In genomic region chr20:32235331-32236047, GRCh38 we compare ENCODE assay signal across 19 cellular contexts. TPM values are rescaled to one million over a fixed set of nuclear protein-coding genes. Genes with fewer than 3 reads are reported as not detected.
DNase-seq lines count a peak whose midpoint lies in the region; ATAC-seq, FAIRE-seq and TF ChIP-seq lines count a peak whose summit lies in the region.
"Had no signal": no experiment of that assay in that cellular context is flagged by ENCODE, and none has a peak within 500 bp of the region (broad histone marks: within the 10 kb centered on the region; RNA-seq: fewer than 3 reads in every experiment).

No MANE protein-coding gene starts in this region.

- peaks cover 30 to 50% of the 10 kb centered on the region in 2 donors for H3K36me3 Mint-ChIP-seq in CD4-positive, alpha-beta memory T cell
- peaks cover 13% of the 10 kb centered on the region for H3K36me3 Mint-ChIP-seq in effector memory CD8-positive, alpha-beta T cell (ENCODE audit: insufficient read depth)

- no peak overlapping the region for H3K27ac ChIP-seq in CD4-positive, alpha-beta memory T cell (ENCODE audit: low read depth, low read length)
- H3K27ac ChIP-seq in RWPE1 (peak overlapping the region; percentile 43), pancreas (peak overlapping the region in 1 of 4 donors; percentile 15)
- H3K27ac ChIP-seq: esophagus muscularis mucosa, heart left ventricle had no signal

- intact Hi-C loops in CD4-positive, alpha-beta memory T cell (cut with micrococcal nuclease), result no loop called here
- intact Hi-C loops in pancreas (cut with DNase I), result no loop called here

- peak overlapping the region in 1 of 8 donors; percentile 21 for H3K4me3 Mint-ChIP-seq in CD4-positive, alpha-beta memory T cell
- H3K4me3 Mint-ChIP-seq in effector memory CD8-positive, alpha-beta T cell, result no peak overlapping the region
- H3K4me3 Mint-ChIP-seq: B cell had no signal

- H3K27me3 Mint-ChIP-seq in CD4-positive, alpha-beta memory T cell, result no peaks in the 10 kb centered on the region
- H3K27me3 Mint-ChIP-seq in effector memory CD8-positive, alpha-beta T cell, result no peaks in the 10 kb centered on the region
- H3K27me3 Mint-ChIP-seq: B cell had no signal

- FAIRE-seq in pancreas (lab: Jason Lieb, UNC), result no peak
- FAIRE-seq: astrocyte had no signal

- POLR2A ChIA-PET in CD4-positive, alpha-beta memory T cell (lab: Charles Lee; ENCODE audit: partially characterized antibody), result no interaction called here
- POLR2A ChIA-PET in RWPE1 (lab: Yijun Ruan, JAX; ENCODE audit: low non-redundant PET), result no interaction called here

- peaks cover 22% of the 10 kb centered on the region for H3K4me1 ChIP-seq in CD4-positive, alpha-beta memory T cell (ENCODE audit: insufficient read depth, low read length)
- H3K4me1 ChIP-seq in pancreas, result peaks cover 6 to 8% (median 6%) of the 10 kb centered on the region in 3 donors

- no peaks in the 10 kb centered on the region for H3K9me3 ChIP-seq in CD4-positive, alpha-beta memory T cell (ENCODE audit: control insufficient read depth in 1 of 2, low read length in 2 of 2)
- H3K9me3 ChIP-seq in pancreas, result no peaks in the 10 kb centered on the region
- H3K9me3 ChIP-seq: esophagus muscularis mucosa, heart left ventricle had no signal

- ATAC-seq in effector memory CD8-positive, alpha-beta T cell (replicated peaks), result no peak
- ATAC-seq in pancreas (peak in 3 of 4 donors; percentile 47 to 62 (median 57)), GM21528 (IDR thresholded peaks at IDR 0.05; ENCODE audit: low FRiP score, unreplicated experiment) (no peak), HG03108 (IDR thresholded peaks at IDR 0.05; ENCODE audit: unreplicated experiment) (no peak), GM19023 (IDR thresholded peaks at IDR 0.05; ENCODE audit: unreplicated experiment) (no peak)
- ATAC-seq: heart left ventricle had no signal

- peaks cover 20 to 43% (median 32%) of the 10 kb centered on the region in 4 donors for H3K4me1 Mint-ChIP-seq in CD4-positive, alpha-beta memory T cell
- H3K4me1 Mint-ChIP-seq in effector memory CD8-positive, alpha-beta T cell (ENCODE audit: low read depth in 2 of 2), result peaks cover 17 to 26% of the 10 kb centered on the region in 2 donors

- CTCF ChIA-PET in CD4-positive, alpha-beta memory T cell (lab: Charles Lee; ENCODE audit: partially characterized antibody), result no interaction called here
- CTCF ChIA-PET in RWPE1 (lab: Yijun Ruan, JAX), result interaction anchor here (0.6 to 1.0 kb wide), 3 partner anchors 10 to 1558 kb away, joined by 3 to 5 read pairs (median 3); no protein-coding TSS in a partner anchor

- H3K4me3 ChIP-seq in CD4-positive, alpha-beta memory T cell (ENCODE audit: low read length in 2 of 2), result no peak overlapping the region
- H3K4me3 ChIP-seq in pancreas, result no peak overlapping the region
- H3K4me3 ChIP-seq: esophagus muscularis mucosa, heart left ventricle had no signal

- WGBS in pancreas, 2 donors, result 36% methylated on average over 6 of the region's 6 CpGs

- peak overlapping the region in 6 of 7 donors; percentile 68 to 89 (median 82) for H3K27ac Mint-ChIP-seq in CD4-positive, alpha-beta memory T cell
- peak overlapping the region; percentile 74 to 90 for H3K27ac Mint-ChIP-seq in effector memory CD8-positive, alpha-beta T cell
- H3K27ac Mint-ChIP-seq: B cell had no signal

- H3K36me3 ChIP-seq in CD4-positive, alpha-beta memory T cell (ENCODE audit: insufficient read depth, low read length), result peaks cover 29% of the 10 kb centered on the region
- peaks cover 0 to 19% (median 0%) of the 10 kb centered on the region in 3 donors for H3K36me3 ChIP-seq in pancreas

- DNase-seq in CD4-positive, alpha-beta memory T cell, result no peak
- DNase-seq in RWPE1 (ENCODE audit: low spot score) (no peak), pancreas (peak in 2 of 6 donors; percentile 20 to 34), kidney glomerular epithelial cell (lab: John Stamatoyannopoulos, UW) (no peak)
- DNase-seq in effector memory CD8-positive, alpha-beta T cell, result no peak
- DNase-seq: activated T-cell treated with anti-CD3 and anti-CD28 coated beads, Interleukin-2, amount 50 U/mL, for 48 hours; DMS53; heart left ventricle; islet precursor cell; Kasumi-1; NCI-H1436; SIG-M5; T-helper 9 cell had no signal

- TF ChIP-seq CTCF in RWPE1 (conservative IDR thresholded peaks at IDR 0.05; ENCODE audit: low read depth) (no peak), pancreas (IDR thresholded peaks at IDR 0.05) (no peak)

- H3K27me3 ChIP-seq in CD4-positive, alpha-beta memory T cell (ENCODE audit: insufficient read depth, low read length), result no peaks in the 10 kb centered on the region
- H3K27me3 ChIP-seq in pancreas, result no peaks in the 10 kb centered on the region
- H3K27me3 ChIP-seq: esophagus muscularis mucosa, heart left ventricle had no signal

- no peaks in the 10 kb centered on the region for H3K9me3 Mint-ChIP-seq in CD4-positive, alpha-beta memory T cell
- H3K9me3 Mint-ChIP-seq in effector memory CD8-positive, alpha-beta T cell, result no peaks in the 10 kb centered on the region

RNA-seq across cellular contexts. Expression of gene POFUT1, which starts 27.8 kb away (rescaled TPM):
- 10 to 100 TPM; 19.7 to 20.8 TPM for total RNA-seq in CD4-positive, alpha-beta memory T cell
- 10 to 100 TPM; 13.0 to 17.8 TPM for polyA plus RNA-seq in CD4-positive, alpha-beta memory T cell
- 10 to 100 TPM; 10.9 to 20.7 (median 16.8) TPM for total RNA-seq in pancreas
- polyA plus RNA-seq in pancreas, result 10 to 100 TPM in 1 of 2 donors, 1 to 10 TPM in 1; 7.3 to 10.3 TPM

RNA-seq across cellular contexts. Expression of gene PLAGL2, which starts 27.9 kb away (rescaled TPM):
- 10 to 100 TPM; 18.7 to 20.7 TPM for total RNA-seq in CD4-positive, alpha-beta memory T cell
- polyA plus RNA-seq in CD4-positive, alpha-beta memory T cell, result 1 to 10 TPM; 1.1 to 5.3 TPM
- total RNA-seq in pancreas, result 1 to 10 TPM; 3.3 to 7.2 (median 4.6) TPM
- polyA plus RNA-seq in pancreas, result 1 to 10 TPM; 2.4 to 4.4 TPM

RNA-seq across cellular contexts. Expression of gene KIF3B, which starts 42.0 kb away (rescaled TPM):
- total RNA-seq in CD4-positive, alpha-beta memory T cell, result 10 to 100 TPM; 14.2 to 14.5 TPM
- polyA plus RNA-seq in CD4-positive, alpha-beta memory T cell, result 1 to 10 TPM; 1.6 to 5.2 TPM
- total RNA-seq in pancreas, result 10 to 100 TPM; 23.7 to 35.4 (median 27.9) TPM
- 10 to 100 TPM; 11.0 to 19.4 TPM for polyA plus RNA-seq in pancreas

Comparison
In these comparisons a context has a peak if more than half of its experiments do, and no peak if none do; other contexts are left out.
1. ATAC-seq: peak in pancreas (3 of 4); none in effector memory CD8-positive, alpha-beta T cell (single experiment), GM21528 (single experiment), HG03108 (single experiment) and GM19023 (single experiment).